In the genomic region with DNA sequence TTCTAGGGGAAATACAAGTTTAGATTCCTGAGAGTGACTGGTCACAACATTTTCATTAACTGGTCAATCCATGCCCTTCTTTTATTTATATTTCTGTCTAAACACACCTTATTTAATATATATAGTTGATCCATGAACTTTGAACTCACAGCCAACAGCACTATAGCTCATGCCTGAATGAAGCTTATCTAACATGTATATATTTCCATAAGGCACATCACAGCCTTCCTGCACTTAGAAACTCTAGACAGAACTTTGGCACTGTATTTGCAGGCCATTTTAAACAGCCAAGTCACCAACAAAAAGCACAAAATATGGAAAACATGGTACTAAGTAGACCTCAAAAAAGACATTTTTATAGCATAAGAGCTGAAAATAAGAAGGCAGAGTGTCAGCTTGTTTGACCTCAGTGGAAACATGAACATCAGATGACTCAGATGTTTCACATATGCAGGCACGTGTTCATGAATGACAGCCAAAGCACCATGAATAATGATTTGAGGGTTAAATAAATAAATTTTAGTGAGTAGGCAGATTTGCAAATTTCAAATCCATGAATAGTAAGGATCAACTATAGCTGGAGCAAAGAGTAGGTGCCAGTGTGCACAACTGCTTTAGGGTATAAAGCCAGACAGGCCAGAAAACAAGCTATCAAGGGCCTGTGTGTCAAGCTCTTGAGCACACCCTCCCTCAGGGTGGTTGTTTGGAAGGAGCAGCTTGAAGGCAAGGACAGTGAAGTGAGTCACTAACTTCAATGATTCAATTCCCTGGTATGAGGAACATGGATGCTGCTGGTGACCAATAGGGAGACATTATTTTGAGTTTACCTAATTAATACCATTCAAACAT, we compare ENCODE assay signal across 8 cellular contexts.
DNase-seq lines count a peak whose midpoint lies in the region; ATAC-seq and TF ChIP-seq lines count a peak whose summit lies in the region.

No MANE protein-coding gene starts in this region.

- H3F3A ChIP-seq in MM.1S (ENCODE audit: insufficient read depth, low read length): no peaks in the 10 kb centered on the region

- H3K4me2 ChIP-seq in skeletal muscle satellite cell (ENCODE audit: low read length) (peak overlapping the region; percentile 34), MM.1S (ENCODE audit: low read depth, low read length) (no peak overlapping the region)

- DNase-seq in NB4 (ENCODE audit: low read depth): peak; percentile 18
- DNase-seq in medulla oblongata (ENCODE audit: extremely low spot score): no peak
- DNase-seq in T-cell: no peak
- no peak for DNase-seq in NCI-H524 (lab: John Stamatoyannopoulos, UW)
- no peak for DNase-seq in MM.1S

- H2AFZ ChIP-seq in MM.1S (ENCODE audit: low read length): no peak overlapping the region

- no peaks in the 10 kb centered on the region for H3K36me3 Mint-ChIP-seq in T-cell

- H3K4me3 ChIP-seq in NB4 (ENCODE audit: low read depth, low read length) (no peak overlapping the region), esophagus (ENCODE audit: low read depth in 1 of 2, low read length in 2 of 2) (no peak overlapping the region), skeletal muscle satellite cell (ENCODE audit: low read length) (no peak overlapping the region), MM.1S (ENCODE audit: low read length) (no peak overlapping the region)

- H3K36me3 ChIP-seq in esophagus (ENCODE audit: control insufficient read depth in 2 of 2, insufficient read depth in 2 of 2, low read length in 1 of 2) (no peaks in the 10 kb centered on the region), skeletal muscle satellite cell (ENCODE audit: insufficient read depth, low read length) (no peaks in the 10 kb centered on the region), MM.1S (replicated peaks; ENCODE audit: insufficient read depth, low read length) (no peaks in the 10 kb centered on the region)

- no peaks in the 10 kb centered on the region for H3K79me2 ChIP-seq in MM.1S (ENCODE audit: low read length)

- no peaks in the 10 kb centered on the region for H3K9me2 ChIP-seq in MM.1S (replicated peaks; ENCODE audit: insufficient read depth, low read length)

- POLR2A ChIA-PET in T-cell (lab: Charles Lee): no interaction called here

- no peaks in the 10 kb centered on the region for H4K20me1 ChIP-seq in MM.1S (ENCODE audit: insufficient read depth, low read length)

- H3K4me3 Mint-ChIP-seq in T-cell: no peak overlapping the region

- H3K27me3 ChIP-seq in esophagus (ENCODE audit: control insufficient read depth in 1 of 2, insufficient read depth in 2 of 2, low read length in 2 of 2): peaks cover 0 to 3% of the 10 kb centered on the region in 2 donors
- no peaks in the 10 kb centered on the region for H3K27me3 ChIP-seq in skeletal muscle satellite cell (ENCODE audit: control insufficient read depth, insufficient read depth, low read length)
- H3K27me3 ChIP-seq in MM.1S (replicated peaks; ENCODE audit: insufficient read depth, low read length): no peaks in the 10 kb centered on the region

- H3K9me3 Mint-ChIP-seq in T-cell: no peaks in the 10 kb centered on the region

- WGBS in esophagus, 2 donors: 14 to 15% methylated on average over 1 of the region's 1 CpG

- ATAC-seq in GM19463 (IDR thresholded peaks at IDR 0.05; ENCODE audit: unreplicated experiment) (peak; percentile 57), T-cell (replicated peaks in 1 of 4) (no peak)

- no peak for TF ChIP-seq CTCF in NB4 (IDR thresholded peaks at IDR 0.05; ENCODE audit: low read depth, low read length)
- TF ChIP-seq CTCF in MM.1S (IDR thresholded peaks at IDR 0.05; ENCODE audit: low read length): no peak

- H3K27ac ChIP-seq in esophagus (ENCODE audit: low read depth in 2 of 2, low read length in 1 of 2) (peak overlapping the region; percentile 40 to 60), MM.1S (ENCODE audit: low read length) (no peak overlapping the region)

- H3K4me1 ChIP-seq in esophagus (ENCODE audit: control insufficient read depth in 2 of 2, insufficient read depth in 2 of 2, low read length in 1 of 2) (peaks cover 0 to 3% of the 10 kb centered on the region in 2 donors), skeletal muscle satellite cell (ENCODE audit: control insufficient read depth, insufficient read depth, low read length) (peaks cover 51% of the 10 kb centered on the region), MM.1S (ENCODE audit: low read length) (peaks cover 3% of the 10 kb centered on the region; the same call in 1 of the 2 replicates)

- no peaks in the 10 kb centered on the region for H3K4me1 Mint-ChIP-seq in T-cell

- H3K27me3 Mint-ChIP-seq in T-cell: no peaks in the 10 kb centered on the region

- H3K9me3 ChIP-seq in esophagus (ENCODE audit: control insufficient read depth in 2 of 2, insufficient read depth in 1 of 2, low read depth in 1 of 2, low read length in 1 of 2): no peaks in the 10 kb centered on the region
- H3K9me3 ChIP-seq in skeletal muscle satellite cell (replicated peaks; ENCODE audit: low read length): no peaks in the 10 kb centered on the region
- no peaks in the 10 kb centered on the region for H3K9me3 ChIP-seq in MM.1S (replicated peaks; ENCODE audit: insufficient read depth, low read length)

- H3K9ac ChIP-seq in skeletal muscle satellite cell (ENCODE audit: low read depth, low read length): peak overlapping the region; percentile 53
- H3K9ac ChIP-seq in MM.1S (ENCODE audit: low read length): no peak overlapping the region

- CTCF ChIA-PET in T-cell (lab: Charles Lee): interaction anchor here (0.8 to 1.3 kb wide), 5 partner anchors 8 to 123 kb away, joined by 3 to 10 read pairs (median 5); no protein-coding TSS in a partner anchor

- TF ChIP-seq POLR2A in NB4 (IDR thresholded peaks at IDR 0.05; ENCODE audit: extremely low read depth, insufficient read length): no peak

- H3K27ac Mint-ChIP-seq in T-cell: no peak overlapping the region
